In the genomic region with DNA sequence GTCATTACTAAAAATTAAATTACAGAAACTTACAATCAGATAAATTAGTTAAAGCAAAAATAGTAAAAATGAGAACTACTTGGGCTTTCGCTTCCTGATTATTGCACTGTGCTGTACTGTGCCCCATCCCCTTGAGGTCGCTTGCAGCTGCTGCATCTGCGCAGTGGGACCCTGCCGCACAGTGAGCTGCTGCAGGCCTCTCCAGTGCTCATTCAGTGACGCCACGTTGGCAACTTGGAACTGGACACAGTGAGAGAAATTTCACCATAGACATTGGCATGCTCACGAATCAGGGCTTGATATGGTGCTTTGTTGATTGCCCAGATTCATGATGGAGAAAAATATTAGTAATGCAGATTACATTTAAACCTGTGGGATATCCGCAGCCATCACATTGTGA, we compare ENCODE assay signal across 1 cellular context.
TF ChIP-seq lines count a peak whose summit lies in the region.

No MANE protein-coding gene starts in this region.

TF ChIP-seq in HepG2, 621 proteins besides CTCF, POLR2A, EP300 and RAD21:
- TF ChIP-seq FOXP4 (CRISPR knock-in tag; IDR thresholded peaks at IDR 0.05) (no peak), MLLT10 (CRISPR knock-in tag; IDR thresholded peaks at IDR 0.05) (no peak), ZNF362 (CRISPR knock-in tag; IDR thresholded peaks at IDR 0.05; ENCODE audit: borderline replicate concordance) (no peak), SP5 (CRISPR knock-in tag; IDR thresholded peaks at IDR 0.05; ENCODE audit: borderline replicate concordance, low read depth) (no peak), HNRNPH1 (optimal IDR thresholded peaks at IDR 0.05; ENCODE audit: low read depth, low read length) (no peak), TFDP2 (CRISPR knock-in tag; IDR thresholded peaks at IDR 0.05) (no peak), LRRFIP1 (CRISPR knock-in tag; conservative IDR thresholded peaks at IDR 0.05) (no peak), RCOR2 (CRISPR knock-in tag; IDR thresholded peaks at IDR 0.05) (no peak), CREM (IDR thresholded peaks at IDR 0.05) (no peak), CREM (CRISPR knock-in tag; IDR thresholded peaks at IDR 0.05) (no peak)
